20 cellular contexts compared by ENCODE assay signal in the genomic region with DNA sequence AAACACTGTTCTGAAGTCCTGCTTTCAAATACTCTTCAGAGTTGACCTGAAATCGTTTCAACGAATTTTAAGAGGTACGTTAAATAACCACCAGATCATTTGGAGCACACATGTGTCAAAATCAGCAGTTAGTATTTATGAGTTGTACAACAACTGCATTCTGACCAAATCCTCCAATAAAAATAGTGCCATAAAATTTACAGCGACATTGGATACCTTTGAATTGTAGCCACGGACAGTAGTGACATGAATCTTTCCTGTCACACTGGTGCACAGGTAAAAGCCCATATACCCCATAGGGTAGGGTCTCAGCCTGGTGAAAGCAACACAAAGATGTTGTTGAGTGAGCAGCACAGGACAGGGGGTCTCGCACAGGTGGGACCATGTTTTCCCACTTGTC.
"Had no signal": no experiment of that assay in that cellular context is flagged by ENCODE, and none has a peak within 500 bp of the region (broad histone marks: within the 10 kb centered on the region; RNA-seq: fewer than 3 reads in every experiment).

No MANE protein-coding gene starts in this region.

- H3K27me3 Mint-ChIP-seq: naive B cell, progenitor cell of endocrine pancreas had no signal

- H3K36me3 ChIP-seq: pancreas, thoracic aorta had no signal

- DNase-seq: cortex of kidney; dorsolateral prefrontal cortex; effector CD8-positive, alpha-beta T cell; heart left ventricle; hippocampal formation; left colon; mesendoderm; naive B cell; occipital lobe; pancreas; right cardiac atrium; stimulated activated CD4-positive, alpha-beta T cell treated with anti-CD3 and anti-CD28 coated beads, Interleukin-2, amount 100 ng/mL, for 24 hours; stimulated activated naive CD4-positive, alpha-beta T cell; stomach; substantia nigra; trophoblast cell had no signal

- H3K27ac ChIP-seq: dorsolateral prefrontal cortex, heart left ventricle, pancreas, stomach, thoracic aorta had no signal

- H3K9me3 Mint-ChIP-seq: naive B cell, nephron had no signal

- H3K4me3 ChIP-seq: dorsolateral prefrontal cortex, heart left ventricle, pancreas, stomach, thoracic aorta had no signal

- H3K27me3 ChIP-seq: pancreas, stomach had no signal

- H3K4me3 Mint-ChIP-seq: naive B cell, nephron had no signal

- H3K27ac Mint-ChIP-seq: nephron had no signal

- ATAC-seq: esophagus mucosa, heart left ventricle, left colon, pancreas, right cardiac atrium had no signal

- H3K4me1 Mint-ChIP-seq: naive B cell had no signal

- H3K9me3 ChIP-seq: heart left ventricle, pancreas, stomach, thoracic aorta had no signal
